Comparison of ENCODE assay signal across 8 cellular contexts in genomic region chr2:238320648-238321281, GRCh38. TPM values are rescaled to one million over a fixed set of nuclear protein-coding genes. Genes with fewer than 3 reads are reported as not detected.
A peak's percentile ranks its signal among the peaks of the same experiment; 100 is the strongest.
DNase-seq lines count a peak whose midpoint lies in the region; ATAC-seq and TF ChIP-seq lines count a peak whose summit lies in the region.

No MANE protein-coding gene starts in this region.

- no peak for TF ChIP-seq RAD21 in neural cell (conservative IDR thresholded peaks at IDR 0.05)

- in situ Hi-C loops in Panc1 (cut with HindIII; ENCODE audit: low pct_unique_long_range_greater_than_20kb, low sequenced_read_pairs) = no loop called here

- H3K36me3 ChIP-seq in Panc1 (ENCODE audit: control insufficient read depth, insufficient read depth, low read length) = no peaks in the 10 kb centered on the region
- peaks cover 7% of the 10 kb centered on the region for H3K36me3 ChIP-seq in neural cell (ENCODE audit: insufficient read depth, low read length)

- H3K9me3 ChIP-seq in Panc1 (ENCODE audit: control insufficient read depth, insufficient read depth, low read depth, low read length) (no peaks in the 10 kb centered on the region), neural cell (ENCODE audit: low read length) (no peaks in the 10 kb centered on the region)

- peak overlapping the region; percentile 60 to 62 for H3K4me3 ChIP-seq in Panc1 (ENCODE audit: low read depth in 2 of 2, low read length in 2 of 2)
- peak overlapping the region; percentile 58 for H3K4me3 ChIP-seq in epithelial cell of esophagus (ENCODE audit: low read length)
- H3K4me3 ChIP-seq in neural cell (ENCODE audit: low read length) = peak overlapping the region; percentile 82

- H3K27me3 ChIP-seq in Panc1 (ENCODE audit: control insufficient read depth, insufficient read depth, low read length) (no peaks in the 10 kb centered on the region), neural cell (ENCODE audit: insufficient read depth, low read depth, low read length) (no peaks in the 10 kb centered on the region)

- peak; percentile 21 for ATAC-seq in HG02623 (IDR thresholded peaks at IDR 0.05; ENCODE audit: unreplicated experiment)
- peak; percentile 45 for ATAC-seq in Panc1

- intact Hi-C loops in activated CD4-positive, alpha-beta T cell treated with anti-CD3 and anti-CD28 coated beads, Interleukin-2, amount 10 ng/mL, durations not matched to agents 24 days and 14 days (cut with micrococcal nuclease) = loop anchor here (1.0 kb wide), 2 partner anchors 32 to 118 kb away; partner anchors contain the start of gene PER2
- intact Hi-C loops in Panc1 (cut with micrococcal nuclease; ENCODE audit: unreplicated experiment) = no loop called here

- no peak overlapping the region for H2AFZ ChIP-seq in neural cell (ENCODE audit: low read depth, low read length)

- no peaks in the 10 kb centered on the region for H3K9me2 ChIP-seq in neural cell (ENCODE audit: insufficient read depth, low read length)

- peak overlapping the region; percentile 46 for H3K27ac ChIP-seq in Panc1 (ENCODE audit: low read length)
- H3K27ac ChIP-seq in neural cell (ENCODE audit: low read length) = no peak overlapping the region

- DNase-seq in activated CD4-positive, alpha-beta T cell treated with anti-CD3 and anti-CD28 coated beads, Interleukin-2, amount 10 ng/mL, durations not matched to agents 24 days and 14 days = no peak
- no peak for DNase-seq in activated CD4-positive, alpha-beta T cell treated with anti-CD3 and anti-CD28 coated beads, Interleukin-2, amount 50 U/mL, for 4 hours
- DNase-seq in Panc1 (ENCODE audit: low read depth, low spot score) (no peak), epithelial cell of esophagus (ENCODE audit: low read depth) (peak; percentile 31), NCI-H1048 (lab: John Stamatoyannopoulos, UW) (no peak), hippocampal formation (lab: John Stamatoyannopoulos, UW) (no peak)

- no peaks in the 10 kb centered on the region for H4K20me1 ChIP-seq in neural cell (ENCODE audit: insufficient read depth)

- peak overlapping the region; percentile 67 for H3K9ac ChIP-seq in neural cell (ENCODE audit: low read length)

- H3K79me2 ChIP-seq in neural cell (replicated peaks; ENCODE audit: insufficient read depth, low read length) = peaks cover 12% of the 10 kb centered on the region

- H3K27ac Mint-ChIP-seq in activated CD4-positive, alpha-beta T cell treated with anti-CD3 and anti-CD28 coated beads, Interleukin-2, amount 10 ng/mL, durations not matched to agents 24 days and 14 days = no peak overlapping the region

- no peaks in the 10 kb centered on the region for H3K36me3 Mint-ChIP-seq in activated CD4-positive, alpha-beta T cell treated with anti-CD3 and anti-CD28 coated beads, Interleukin-2, amount 10 ng/mL, durations not matched to agents 24 days and 14 days (ENCODE audit: low read depth)

- no peak for TF ChIP-seq EP300 in neural cell (conservative IDR thresholded peaks at IDR 0.05; ENCODE audit: poor library complexity, severe bottlenecking)

- POLR2A ChIA-PET in Panc1 (lab: Charles Lee) = no interaction called here

- H3K4me2 ChIP-seq in neural cell (ENCODE audit: low read length) = peak overlapping the region; percentile 57

- no peaks in the 10 kb centered on the region for H3K9me3 Mint-ChIP-seq in activated CD4-positive, alpha-beta T cell treated with anti-CD3 and anti-CD28 coated beads, Interleukin-2, amount 10 ng/mL, durations not matched to agents 24 days and 14 days

- peaks cover 9% of the 10 kb centered on the region; the same call in 1 of the 2 replicates for H3K4me1 ChIP-seq in Panc1 (ENCODE audit: control insufficient read depth, insufficient read depth, low read length)

- no peak for TF ChIP-seq CTCF in Panc1 (IDR thresholded peaks at IDR 0.05)
- TF ChIP-seq CTCF in epithelial cell of esophagus (IDR thresholded peaks at IDR 0.05; ENCODE audit: insufficient read depth, low read depth, low read length, missing control alignments) = no peak
- no peak for TF ChIP-seq CTCF in neural cell (IDR thresholded peaks at IDR 0.05; ENCODE audit: poor library complexity, severe bottlenecking)

- BruUV-seq in Panc1 (replicated peaks; lab: Mats Ljungman, UMichigan) = no TSS peak

- H3K4me3 Mint-ChIP-seq in activated CD4-positive, alpha-beta T cell treated with anti-CD3 and anti-CD28 coated beads, Interleukin-2, amount 10 ng/mL, durations not matched to agents 24 days and 14 days = peak overlapping the region; percentile 76

- H3K27me3 Mint-ChIP-seq in activated CD4-positive, alpha-beta T cell treated with anti-CD3 and anti-CD28 coated beads, Interleukin-2, amount 10 ng/mL, durations not matched to agents 24 days and 14 days = peaks cover 18% of the 10 kb centered on the region

- no peaks in the 10 kb centered on the region for H3F3A ChIP-seq in neural cell (ENCODE audit: insufficient read depth, low read length, poor library complexity, severe bottlenecking)

- H3K4me1 Mint-ChIP-seq in activated CD4-positive, alpha-beta T cell treated with anti-CD3 and anti-CD28 coated beads, Interleukin-2, amount 10 ng/mL, durations not matched to agents 24 days and 14 days = peaks cover 10% of the 10 kb centered on the region

- CTCF ChIA-PET in Panc1 (lab: Charles Lee) = interaction anchor here (0.6 kb wide), 1 partner anchor 541 kb away, joined by 4 read pairs; no protein-coding TSS in a partner anchor

TF ChIP-seq in neural cell, 6 proteins besides CTCF, POLR2A, EP300 and RAD21:
- TF ChIP-seq REST (IDR thresholded peaks at IDR 0.05; ENCODE audit: borderline replicate concordance) (no peak), MXI1 (conservative IDR thresholded peaks at IDR 0.05; ENCODE audit: poor library complexity, severe bottlenecking) (peak; percentile 73)

RNA-seq across cellular contexts. Expression of gene TRAF3IP1, which starts 0.4 kb away (rescaled TPM):
- total RNA-seq in activated CD4-positive, alpha-beta T cell treated with anti-CD3 and anti-CD28 coated beads, Interleukin-2, amount 10 ng/mL, durations not matched to agents 24 days and 14 days = 11.0 and 12.7 TPM in 2 replicates
- total RNA-seq in Panc1 (2021; ENCODE audit: unreplicated experiment) = 23.4 TPM
- 27.9 TPM for polyA plus RNA-seq in Panc1 (2012; ENCODE audit: insufficient read length)
- polyA plus RNA-seq in neural cell = 11.9 and 12.5 TPM in 2 replicates
- polyA minus RNA-seq in neural cell = 16.1 and 21.5 TPM in 2 replicates

RNA-seq across cellular contexts. Expression of gene PER2, which starts 32.4 kb away (rescaled TPM):
- 18.3 and 21.9 TPM in 2 replicates for total RNA-seq in activated CD4-positive, alpha-beta T cell treated with anti-CD3 and anti-CD28 coated beads, Interleukin-2, amount 10 ng/mL, durations not matched to agents 24 days and 14 days
- 9.9 TPM for total RNA-seq in Panc1 (2021; ENCODE audit: unreplicated experiment)
- polyA plus RNA-seq in Panc1 (2012; ENCODE audit: insufficient read length) = 3.4 TPM
- 2.6 and 3.2 TPM in 2 replicates for polyA plus RNA-seq in neural cell
- polyA minus RNA-seq in neural cell = 10.2 and 11.9 TPM in 2 replicates
